ENCODE assay signal across 23 cellular contexts in the genomic region with DNA sequence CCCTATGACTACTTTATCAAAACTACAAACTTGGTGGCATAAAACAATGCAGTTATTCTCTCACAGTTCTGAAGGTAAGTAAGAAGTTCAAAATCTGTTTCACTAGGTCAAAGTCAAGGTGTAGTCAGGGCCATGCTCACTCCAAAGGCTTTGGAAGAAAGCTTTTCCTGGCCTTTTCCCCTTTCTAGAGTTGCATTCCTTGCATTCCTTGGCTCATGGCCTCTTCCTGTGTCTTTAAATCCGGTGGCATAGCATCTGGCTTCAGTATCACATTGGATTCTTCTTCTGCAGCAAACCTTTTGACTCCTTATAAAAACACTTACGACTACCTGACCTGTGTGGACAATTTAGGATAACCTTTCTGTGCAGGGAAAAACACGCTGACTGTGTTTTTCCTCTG.
DNase-seq lines count a peak whose midpoint lies in the region; ATAC-seq and TF ChIP-seq lines count a peak whose summit lies in the region.
"Had no signal": no experiment of that assay in that cellular context is flagged by ENCODE, and none has a peak within 500 bp of the region (broad histone marks: within the 10 kb centered on the region; RNA-seq: fewer than 3 reads in every experiment).

No MANE protein-coding gene starts in this region.

- no peaks in the 10 kb centered on the region for H3K36me3 Mint-ChIP-seq in endothelial cell (ENCODE audit: low read depth, unreplicated experiment)
- H3K36me3 Mint-ChIP-seq: stimulated activated effector memory CD8-positive, alpha-beta T cell treated with anti-CD3 and anti-CD28 coated beads, Interleukin-12 subunit alpha, Interleukin-12 subunit beta, amount 100 ng/mL, for 72 hours; type B pancreatic cell had no signal

- no peak overlapping the region for H2AFZ ChIP-seq in trophoblast cell (ENCODE audit: insufficient read depth, low read length, poor library complexity)
- H2AFZ ChIP-seq: parathyroid adenoma had no signal

- no peak overlapping the region for H2BK5ac ChIP-seq in trophoblast cell (ENCODE audit: low read depth, low read length, poor library complexity)

- H3K9ac ChIP-seq in trophoblast cell (ENCODE audit: low read length), result no peak overlapping the region
- H3K9ac ChIP-seq: KMS-11, parathyroid adenoma had no signal

- peaks cover 1% of the 10 kb centered on the region for H3K79me1 ChIP-seq in trophoblast cell (ENCODE audit: low read length)

- H4K12ac ChIP-seq in trophoblast cell (ENCODE audit: low read depth, low read length), result no peak overlapping the region

- H3K36me3 ChIP-seq in trophoblast cell (ENCODE audit: control insufficient read depth in 1 of 2, insufficient read depth in 2 of 2, low read length in 2 of 2), result no peaks in the 10 kb centered on the region

- no peak overlapping the region for H2AK5ac ChIP-seq in trophoblast cell (ENCODE audit: low read length)

- peaks cover 2% of the 10 kb centered on the region in 2 experiments for H3K4me1 ChIP-seq in trophoblast cell (ENCODE audit: control insufficient read depth in 1 of 2, insufficient read depth in 2 of 2, low read length in 2 of 2)
- H3K4me1 ChIP-seq: parathyroid adenoma had no signal

- no peak overlapping the region for H3K14ac ChIP-seq in trophoblast cell (ENCODE audit: low read length)

- H3K27me3 Mint-ChIP-seq in endothelial cell (ENCODE audit: unreplicated experiment), result peaks cover 2% of the 10 kb centered on the region
- H3K27me3 Mint-ChIP-seq: type B pancreatic cell had no signal

- no peak overlapping the region for H3K4me3 ChIP-seq in trophoblast cell (ENCODE audit: low read depth, low read length)

- no peak overlapping the region for H2BK120ac ChIP-seq in trophoblast cell (ENCODE audit: insufficient read depth, low read length, poor library complexity)

- TF ChIP-seq CTCF in endothelial cell (IDR thresholded peaks at IDR 0.05; ENCODE audit: unreplicated experiment), result no peak

- no peak overlapping the region for H4K8ac ChIP-seq in trophoblast cell (ENCODE audit: low read depth, low read length)

- no peaks in the 10 kb centered on the region for H3K9me3 ChIP-seq in trophoblast cell (ENCODE audit: insufficient read depth, low read depth, low read length)

- H3K27ac Mint-ChIP-seq in endothelial cell (ENCODE audit: unreplicated experiment), result no peak overlapping the region
- H3K27ac Mint-ChIP-seq: activated CD4-positive, alpha-beta T cell treated with anti-CD3 and anti-CD28 coated beads for 36 hours; stimulated activated effector memory CD8-positive, alpha-beta T cell treated with anti-CD3 and anti-CD28 coated beads, Interleukin-12 subunit alpha, Interleukin-12 subunit beta, amount 100 ng/mL, for 72 hours; type B pancreatic cell had no signal

- H3K27ac ChIP-seq in trophoblast cell (ENCODE audit: low read depth, low read length), result no peak overlapping the region
- H3K27ac ChIP-seq: KMS-11, parathyroid adenoma had no signal

- H3K79me2 ChIP-seq in trophoblast cell (ENCODE audit: control insufficient read depth, insufficient read depth, low read length, poor library complexity), result no peaks in the 10 kb centered on the region
- H3K79me2 ChIP-seq: parathyroid adenoma had no signal

- no peak overlapping the region for H3K4me3 Mint-ChIP-seq in endothelial cell (ENCODE audit: unreplicated experiment)
- H3K4me3 Mint-ChIP-seq: activated CD4-positive, alpha-beta T cell treated with anti-CD3 and anti-CD28 coated beads for 36 hours; neural crest cell; stimulated activated effector memory CD8-positive, alpha-beta T cell treated with anti-CD3 and anti-CD28 coated beads, Interleukin-12 subunit alpha, Interleukin-12 subunit beta, amount 100 ng/mL, for 72 hours; type B pancreatic cell had no signal

- WGBS in trophoblast cell (ENCODE audit: extremely low coverage, insufficient coverage, insufficient read length), result no CpG with 5 or more reads among the region's 3 CpGs

- ATAC-seq in GM21515 (IDR thresholded peaks at IDR 0.05; ENCODE audit: unreplicated experiment) (no peak), GM18909 (IDR thresholded peaks at IDR 0.05; ENCODE audit: poor library complexity, unreplicated experiment) (no peak)
- ATAC-seq: activated CD4-positive, alpha-beta T cell treated with anti-CD3 and anti-CD28 coated beads for 36 hours; right cardiac atrium; stimulated activated effector memory CD8-positive, alpha-beta T cell treated with anti-CD3 and anti-CD28 coated beads, Interleukin-12 subunit alpha, Interleukin-12 subunit beta, amount 100 ng/mL, for 72 hours had no signal

- DNase-seq in EL (peak; percentile 56), M059J (ENCODE audit: low read depth) (peak; percentile 2), endothelial cell (ENCODE audit: low spot score) (peak; percentile 6), trophoblast cell (no peak), T-helper 1 cell (no peak)
- DNase-seq: activated CD4-positive, alpha-beta T cell treated with anti-CD3 and anti-CD28 coated beads for 36 hours; activated effector memory CD4-positive, alpha-beta T cell treated with Interleukin-2 at 50 U/mL for 16 hours; C1 segment of cervical spinal cord; Calu3; HCEC 1CT; NCI-H1436; NCI-H2081 treated with DMSO at 0.1 percent for 48 hours; NCI-H226; right cardiac atrium; stimulated activated CD4-positive, alpha-beta T cell treated with anti-CD3 and anti-CD28 coated beads, Interleukin-4, amount 100 ng/mL, for 24 hours; T-helper 2 cell had no signal

- no peak overlapping the region for H3K4me2 ChIP-seq in trophoblast cell (ENCODE audit: low read length)
- H3K4me2 ChIP-seq: KMS-11 had no signal

- no peak overlapping the region for H3K4ac ChIP-seq in trophoblast cell (ENCODE audit: low read depth, low read length)

- H3K23ac ChIP-seq in trophoblast cell (ENCODE audit: low read length), result no peak overlapping the region

- no peaks in the 10 kb centered on the region for H3K27me3 ChIP-seq in trophoblast cell (ENCODE audit: insufficient read depth, low read length)

- H3K4me1 Mint-ChIP-seq in endothelial cell (ENCODE audit: unreplicated experiment), result no peaks in the 10 kb centered on the region
- H3K4me1 Mint-ChIP-seq: activated CD4-positive, alpha-beta T cell treated with anti-CD3 and anti-CD28 coated beads for 36 hours; neural crest cell; stimulated activated effector memory CD8-positive, alpha-beta T cell treated with anti-CD3 and anti-CD28 coated beads, Interleukin-12 subunit alpha, Interleukin-12 subunit beta, amount 100 ng/mL, for 72 hours had no signal

- H3K18ac ChIP-seq in trophoblast cell (ENCODE audit: low read length), result no peak overlapping the region

- peak overlapping the region; percentile 32 for H2BK12ac ChIP-seq in trophoblast cell (ENCODE audit: low read length)

- no peaks in the 10 kb centered on the region for H3K9me3 Mint-ChIP-seq in endothelial cell (ENCODE audit: unreplicated experiment)
- H3K9me3 Mint-ChIP-seq: neural crest cell, type B pancreatic cell had no signal

- H4K91ac ChIP-seq in trophoblast cell (ENCODE audit: low read depth, low read length), result no peak overlapping the region

Comparison
In these comparisons a context has a peak if more than half of its experiments do, and no peak if none do; other contexts are left out.
1. DNase-seq: peak in EL (single experiment), M059J (single experiment) and endothelial cell (single experiment); none in trophoblast cell (0 of 2) and T-helper 1 cell (0 of 5).